ENCODE assay signal across 2 cellular contexts in the genomic region with DNA sequence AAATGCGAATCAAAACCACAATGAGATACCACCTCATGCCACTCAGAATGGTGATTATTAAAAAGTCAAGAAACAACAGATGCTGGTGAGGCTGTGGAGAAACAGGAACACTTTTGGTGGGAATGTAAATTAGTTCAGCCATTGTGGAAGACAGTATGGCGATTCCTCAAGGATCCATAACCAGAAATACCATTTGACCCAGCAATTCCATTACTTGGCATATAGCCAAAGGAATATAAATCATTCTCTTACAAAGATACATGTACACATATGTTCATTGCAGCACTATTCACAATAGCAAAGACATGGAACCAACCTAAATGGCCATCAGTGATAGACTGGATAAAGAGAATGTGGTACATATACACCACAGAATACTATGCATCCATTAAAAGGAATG.
A peak's percentile ranks its signal among the peaks of the same experiment; 100 is the strongest.
TF ChIP-seq lines count a peak whose summit lies in the region.
"Not testable (repeated sequence)": the region's sequence is repeated elsewhere in the genome, so short reads cannot be mapped to it uniquely, and the experiment has no call there.

No MANE protein-coding gene starts in this region.

TF ChIP-seq in K562, 482 proteins besides CTCF, POLR2A, EP300 and RAD21 (continued from another document):
- TF ChIP-seq NFIX (CRISPR knock-in tag; IDR thresholded peaks at IDR 0.05; ENCODE audit: low read depth), result peak; percentile 40; the same call in 1 of the 2 replicates

TF ChIP-seq in HepG2, 621 proteins besides CTCF, POLR2A, EP300 and RAD21:
- peak; percentile 82 for TF ChIP-seq LCORL (IDR thresholded peaks at IDR 0.05)
- TF ChIP-seq LCORL (CRISPR knock-in tag; IDR thresholded peaks at IDR 0.05), result not testable (repeated sequence)
